In genomic region chr2:207561386-207562080, GRCh38 we compare ENCODE assay signal across 2 cellular contexts.
TF ChIP-seq lines count a peak whose summit lies in the region.

No MANE protein-coding gene starts in this region.

TF ChIP-seq in liver, 16 proteins besides CTCF, POLR2A, EP300 and RAD21 (continued from another document):
- peak; percentile 18 for TF ChIP-seq ZBTB33 (IDR thresholded peaks at IDR 0.05)

TF ChIP-seq in HepG2, 621 proteins besides CTCF, POLR2A, EP300 and RAD21:
- TF ChIP-seq ARID4A (CRISPR knock-in tag; IDR thresholded peaks at IDR 0.05; ENCODE audit: borderline replicate concordance) (no peak), ZNF414 (CRISPR knock-in tag; IDR thresholded peaks at IDR 0.05) (no peak), NFE2L1 (CRISPR knock-in tag; IDR thresholded peaks at IDR 0.05; ENCODE audit: borderline replicate concordance) (no peak), ZNF460 (CRISPR knock-in tag; IDR thresholded peaks at IDR 0.05; ENCODE audit: borderline replicate concordance) (no peak), SRF (IDR thresholded peaks at IDR 0.05; ENCODE audit: low read depth, low read length) (no peak), DRAP1 (CRISPR knock-in tag; IDR thresholded peaks at IDR 0.05) (no peak), ZMYM3 (CRISPR knock-in tag; IDR thresholded peaks at IDR 0.05) (no peak), NFRKB (IDR thresholded peaks at IDR 0.05) (no peak), THAP7 (CRISPR knock-in tag; IDR thresholded peaks at IDR 0.05) (no peak), RFX5 (IDR thresholded peaks at IDR 0.05; ENCODE audit: low read depth, low read length) (no peak), POLR2G (IDR thresholded peaks at IDR 0.05; ENCODE audit: low read depth, low read length) (no peak), XRCC5 (optimal IDR thresholded peaks at IDR 0.05; ENCODE audit: low read length) (no peak), ZNF660 (CRISPR knock-in tag; IDR thresholded peaks at IDR 0.05; ENCODE audit: borderline replicate concordance, low read depth) (no peak), ATF1 (CRISPR knock-in tag; IDR thresholded peaks at IDR 0.05) (no peak), ZNF34 (CRISPR knock-in tag; IDR thresholded peaks at IDR 0.05; ENCODE audit: borderline replicate concordance) (no peak), ZNF597 (CRISPR knock-in tag; IDR thresholded peaks at IDR 0.05) (no peak), RARG (CRISPR knock-in tag; IDR thresholded peaks at IDR 0.05; ENCODE audit: low read depth) (no peak)
